1 cellular context compared by ENCODE assay signal in genomic region chr14:79193689-79194477, GRCh38.
TF ChIP-seq lines count a peak whose summit lies in the region.

No MANE protein-coding gene starts in this region.

TF ChIP-seq in SK-N-SH, 30 proteins besides CTCF, POLR2A, EP300 and RAD21 (continued from another document):
- no peak for TF ChIP-seq ZBTB33 (IDR thresholded peaks at IDR 0.05; ENCODE audit: borderline replicate concordance, low read depth)
- TF ChIP-seq CHD2 (IDR thresholded peaks at IDR 0.05; ENCODE audit: low read length, partially characterized antibody): no peak
